In the genomic region with DNA sequence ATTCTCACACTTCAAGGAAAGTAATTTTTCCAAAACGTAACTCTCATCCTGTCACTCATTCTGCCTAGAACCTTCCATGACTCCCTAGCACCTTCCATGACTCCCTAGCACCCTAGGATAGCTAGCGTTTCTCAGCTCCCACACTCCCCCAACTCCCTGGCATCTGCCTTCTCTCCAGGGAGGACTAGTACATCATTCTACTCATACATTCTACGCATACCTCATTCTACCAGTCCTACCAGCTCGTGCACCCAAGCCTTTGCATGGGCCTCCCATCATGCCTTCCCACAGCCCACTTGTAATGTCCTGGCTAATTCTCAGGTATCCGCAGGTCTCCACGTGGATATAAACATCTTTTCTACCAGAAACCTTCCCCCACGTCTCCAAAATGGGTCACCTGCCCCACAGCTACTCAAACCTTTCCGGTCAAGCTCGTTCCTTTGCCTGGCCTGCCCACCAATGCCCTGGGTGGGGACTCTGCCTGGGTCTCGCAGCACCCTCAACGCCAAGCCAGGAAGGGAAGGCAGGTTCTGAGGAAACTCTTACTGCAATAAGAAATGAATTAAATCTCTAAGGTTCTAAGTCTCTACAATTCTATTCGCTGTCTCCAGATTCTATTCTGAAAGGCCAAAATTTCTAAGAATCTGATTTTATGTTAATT, we compare ENCODE assay signal across 1 cellular context.
TF ChIP-seq lines count a peak whose summit lies in the region.

No MANE protein-coding gene starts in this region.

TF ChIP-seq in HepG2, 621 proteins besides CTCF, POLR2A, EP300 and RAD21:
- TF ChIP-seq ZSCAN22 (CRISPR knock-in tag; IDR thresholded peaks at IDR 0.05) (no peak), ZNF816 (CRISPR knock-in tag; IDR thresholded peaks at IDR 0.05; ENCODE audit: borderline replicate concordance) (no peak), BRCA1 (CRISPR knock-in tag; IDR thresholded peaks at IDR 0.05) (no peak), SALL2 (CRISPR knock-in tag; IDR thresholded peaks at IDR 0.05) (no peak), KDM3A (CRISPR knock-in tag; IDR thresholded peaks at IDR 0.05; ENCODE audit: low read depth) (no peak)
